Comparison of ENCODE assay signal across 15 cellular contexts in the genomic region with DNA sequence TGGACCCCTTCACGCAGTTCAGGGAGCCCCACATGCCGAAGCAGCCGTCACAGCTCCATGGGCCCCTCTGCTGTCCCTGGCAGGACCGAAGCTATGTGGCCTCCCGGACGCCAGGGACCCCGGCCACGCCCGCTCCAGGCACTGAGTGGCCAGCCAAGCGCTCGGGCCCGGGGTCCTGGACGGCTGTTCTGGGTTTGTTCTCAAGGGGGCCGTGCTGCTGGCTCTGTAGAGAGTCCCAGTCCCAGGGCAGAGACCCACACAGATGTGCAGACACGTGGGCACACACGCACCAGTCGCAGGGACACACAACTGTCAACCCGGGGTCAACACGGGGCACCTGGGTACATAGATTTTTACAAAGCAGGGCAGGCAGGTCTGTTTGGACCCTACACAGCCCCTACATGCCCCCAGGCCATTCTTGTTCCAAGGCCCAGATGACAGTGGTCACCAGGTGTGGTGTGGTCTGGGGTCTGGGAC. TPM values are rescaled to one million over a fixed set of nuclear protein-coding genes. Genes with fewer than 3 reads are reported as not detected.
DNase-seq lines count a peak whose midpoint lies in the region; ATAC-seq and TF ChIP-seq lines count a peak whose summit lies in the region.
"Had no signal": no experiment of that assay in that cellular context is flagged by ENCODE, and none has a peak within 500 bp of the region (broad histone marks: within the 10 kb centered on the region; RNA-seq: fewer than 3 reads in every experiment).

No MANE protein-coding gene starts in this region.

- no peaks in the 10 kb centered on the region for H3K27me3 Mint-ChIP-seq in Calu3 (ENCODE audit: unreplicated experiment)
- H3K27me3 Mint-ChIP-seq in neural crest cell (ENCODE audit: low read depth): peaks cover 4% of the 10 kb centered on the region

- intact Hi-C loops in Calu3 (cut with micrococcal nuclease; ENCODE audit: unreplicated experiment): loop anchor here (10.0 kb wide), 1 partner anchor 74 kb away; no protein-coding TSS in a partner anchor
- intact Hi-C loops in PC-9 (cut with micrococcal nuclease; ENCODE audit: unreplicated experiment): loop anchor here (10.0 kb wide), 1 partner anchor 254 kb away; a partner anchor contains a TSS

- H3K27ac ChIP-seq in PC-9: peak overlapping the region; percentile 75

- no peaks in the 10 kb centered on the region for H3K27me3 ChIP-seq in PC-9 (ENCODE audit: insufficient read depth, low read depth)

- H4K20me1 ChIP-seq in PC-9 (ENCODE audit: insufficient read depth): 0 out of 2 replicates have a peak, but pooled peaks cover under 1% of the 10 kb centered on the region

- no peak overlapping the region for H2AFZ ChIP-seq in PC-9

- H3K4me1 Mint-ChIP-seq in Calu3 (ENCODE audit: low read depth, unreplicated experiment) (peaks cover 4% of the 10 kb centered on the region), neural crest cell (peaks cover 10% of the 10 kb centered on the region)

- peak overlapping the region; percentile 90 for H3K27ac Mint-ChIP-seq in Calu3 (ENCODE audit: unreplicated experiment)
- H3K27ac Mint-ChIP-seq in neural crest cell (ENCODE audit: unreplicated experiment): no peak overlapping the region
- H3K27ac Mint-ChIP-seq: CD8-positive, alpha-beta T cell; IgD-negative memory B cell had no signal

- no peaks in the 10 kb centered on the region for H3K9me3 Mint-ChIP-seq in Calu3 (ENCODE audit: low read depth, unreplicated experiment)
- no peaks in the 10 kb centered on the region for H3K9me3 Mint-ChIP-seq in neural crest cell
- H3K9me3 Mint-ChIP-seq: CD8-positive, alpha-beta T cell; IgD-negative memory B cell had no signal

- DNase-seq in Calu3 (peak; percentile 41), PC-9 (no peak), neural crest cell (ENCODE audit: low read depth, low spot score) (no peak)
- DNase-seq: ACHN; CD8-positive, alpha-beta T cell; DND-41; GDM1; NCI-H1417 treated with DMSO at 0.1 percent for 48 hours; NCI-H2029; NCI-H774; SIG-M5 had no signal

- H3K4me3 Mint-ChIP-seq in Calu3 (ENCODE audit: low read depth, unreplicated experiment) (peak overlapping the region; percentile 63), neural crest cell (peak overlapping the region; percentile 67)
- H3K4me3 Mint-ChIP-seq: CD8-positive, alpha-beta T cell; IgD-negative memory B cell had no signal

- peaks cover 24% of the 10 kb centered on the region for H3K79me2 ChIP-seq in PC-9 (ENCODE audit: low read depth)

- H3F3A ChIP-seq in PC-9 (ENCODE audit: insufficient read depth, low read depth): peaks cover 41% of the 10 kb centered on the region; the same call in 1 of the 2 replicates

- no peaks in the 10 kb centered on the region for H3K9me3 ChIP-seq in PC-9 (ENCODE audit: insufficient read depth, low read depth)

- H3K4me3 ChIP-seq in PC-9: peak overlapping the region; percentile 43; the same call in 1 of the 2 replicates

- H3K4me2 ChIP-seq in PC-9: peak overlapping the region; percentile 93

- ATAC-seq in GM18858 (IDR thresholded peaks at IDR 0.05; ENCODE audit: unreplicated experiment) (no peak), HG02884 (IDR thresholded peaks at IDR 0.05; ENCODE audit: unreplicated experiment) (no peak)
- ATAC-seq: CD8-positive, alpha-beta T cell had no signal

- no TSS peak for BruUV-seq in Calu3 (replicated peaks; lab: Mats Ljungman, UMichigan)
- no TSS peak for BruUV-seq in PC-9 (replicated peaks; lab: Mats Ljungman, UMichigan)

- POLR2A ChIA-PET in PC-9 (lab: Charles Lee; ENCODE audit: unreplicated experiment): interaction anchor here (0.6 kb wide), 1 partner anchor 14 kb away, joined by 4 read pairs; no protein-coding TSS in a partner anchor

- H3K36me3 Mint-ChIP-seq in Calu3 (ENCODE audit: insufficient read depth, unreplicated experiment) (peaks cover 54% of the 10 kb centered on the region), neural crest cell (ENCODE audit: low read depth) (peaks cover 6% of the 10 kb centered on the region)
- H3K36me3 Mint-ChIP-seq: IgD-negative memory B cell had no signal

- TF ChIP-seq CTCF in Calu3 (IDR thresholded peaks at IDR 0.05; ENCODE audit: unreplicated experiment) (no peak), PC-9 (conservative IDR thresholded peaks at IDR 0.05) (no peak), neural crest cell (conservative IDR thresholded peaks at IDR 0.05) (no peak)

- H3K36me3 ChIP-seq in PC-9 (ENCODE audit: low read depth): no peaks in the 10 kb centered on the region

- no peaks in the 10 kb centered on the region for H3K9me2 ChIP-seq in PC-9 (ENCODE audit: insufficient read depth)

- peaks cover 46% of the 10 kb centered on the region for H3K4me1 ChIP-seq in PC-9 (replicated peaks; ENCODE audit: insufficient read depth)

- CTCF ChIA-PET in Calu3 (lab: Charles Lee): interaction anchor here (1.0 kb wide), 1 partner anchor 165 kb away, joined by 4 read pairs; a partner anchor contains a TSS
- CTCF ChIA-PET in PC-9 (lab: Charles Lee): no interaction called here

RNA-seq across cellular contexts. Expression of a gene that starts 6.7 kb away (rescaled TPM):
- total RNA-seq in Calu3 (2022) (23.4 and 25.9 TPM in 2 replicates), PC-9 (2021) (16.2 and 20.8 TPM in 2 replicates), neural crest cell (39.8 and 41.1 TPM in 2 replicates)

RNA-seq across cellular contexts. Expression of a gene that starts 6.9 kb away (rescaled TPM):
- total RNA-seq in Calu3 (2022): 128 and 161 TPM in 2 replicates
- total RNA-seq in PC-9 (2021): 133 and 139 TPM in 2 replicates
- total RNA-seq in neural crest cell: 76.1 and 93.8 TPM in 2 replicates

RNA-seq across cellular contexts. Expression of a gene that starts 7.8 kb away (rescaled TPM):
- total RNA-seq in Calu3 (2022) (2.0 and 4.2 TPM in 2 replicates), PC-9 (2021) (5.2 and 11.8 TPM in 2 replicates), neural crest cell (0.66 and 0.79 TPM in 2 replicates)
- total RNA-seq: NCI-H460 had no signal

RNA-seq across cellular contexts. Expression of a gene that starts 24.8 kb away (rescaled TPM):
- total RNA-seq in Calu3 (2022): not detected in 2 replicates
- total RNA-seq in PC-9 (2021): 0.20 and 0.38 TPM in 2 replicates
- total RNA-seq in neural crest cell: 0.19 and 0.20 TPM in 2 replicates
- total RNA-seq: NCI-H460 had no signal

RNA-seq across cellular contexts. Expression of a gene that starts 32.3 kb away (rescaled TPM):
- total RNA-seq in Calu3 (2022) (0.66 TPM in 1 of 2 replicates, not detected in the other), PC-9 (2021) (6.9 and 14.1 TPM in 2 replicates), neural crest cell (not detected in 2 replicates)
- total RNA-seq: NCI-H460 had no signal
